In genomic region chr1:167357305-167357704, GRCh38 we compare ENCODE assay signal across 17 cellular contexts.
DNase-seq lines count a peak whose midpoint lies in the region; ATAC-seq, FAIRE-seq and TF ChIP-seq lines count a peak whose summit lies in the region.
"Had no signal": no experiment of that assay in that cellular context is flagged by ENCODE, and none has a peak within 500 bp of the region (broad histone marks: within the 10 kb centered on the region; RNA-seq: fewer than 3 reads in every experiment).

No MANE protein-coding gene starts in this region.

- no peak for TF ChIP-seq CTCF in SU-DHL-6 (IDR thresholded peaks at IDR 0.05; ENCODE audit: insufficient read depth, low read length, poor library complexity, severe bottlenecking)

- no peak overlapping the region for H3K4me3 Mint-ChIP-seq in stimulated activated naive B cell treated with anti-CD40 and anti-IgM and Interleukin-4, amounts not matched to agents 10 μg/mL and 1 μg/mL and 100 μg/mL, for 72 hours
- H3K4me3 Mint-ChIP-seq: HFFc6 had no signal

- TF ChIP-seq POLR2A in GM12891 (IDR thresholded peaks at IDR 0.05; ENCODE audit: low read depth, low read length) (no peak), H54 (IDR thresholded peaks at IDR 0.05; ENCODE audit: low read depth, low read length) (no peak)

- H3K9me3 Mint-ChIP-seq in stimulated activated naive B cell treated with anti-CD40 and anti-IgM and Interleukin-4, amounts not matched to agents 10 μg/mL and 1 μg/mL and 100 μg/mL, for 72 hours = peaks cover 4 to 8% of the 10 kb centered on the region in 2 donors
- H3K9me3 Mint-ChIP-seq: CD8-positive, alpha-beta memory T cell; HFFc6 had no signal

- no peak for ATAC-seq in stimulated activated naive B cell treated with anti-CD40 and anti-IgM and Interleukin-4, amounts not matched to agents 10 μg/mL and 1 μg/mL and 100 μg/mL, for 72 hours (replicated peaks)
- ATAC-seq: A549 had no signal

- H3K27ac ChIP-seq in SU-DHL-6 (ENCODE audit: low read depth, low read length) = peak overlapping the region; percentile 99
- H3K27ac ChIP-seq: A549, BLaER1 had no signal

- no peaks in the 10 kb centered on the region for H3K9me3 ChIP-seq in SU-DHL-6 (ENCODE audit: insufficient read depth, low read length)
- H3K9me3 ChIP-seq: A549, Caco-2 had no signal

- H3K4me3 ChIP-seq in SU-DHL-6 (ENCODE audit: insufficient read depth, low read length, poor library complexity, severe bottlenecking) = peak overlapping the region; percentile 13
- H3K4me3 ChIP-seq: A549, BLaER1 had no signal

- H4K20me1 ChIP-seq in SU-DHL-6 (ENCODE audit: low read depth, low read length) = no peaks in the 10 kb centered on the region

- peaks cover 74% of the 10 kb centered on the region for H3K79me2 ChIP-seq in SU-DHL-6 (ENCODE audit: insufficient read depth, low read length)

- H3K9ac ChIP-seq in SU-DHL-6 (ENCODE audit: low read length) = peak overlapping the region; percentile 54; the same call in 1 of the 2 replicates
- H3K9ac ChIP-seq: BLaER1 had no signal

- FAIRE-seq in GM12891 (lab: Jason Lieb, UNC) (peak; percentile 81), H54 (lab: Jason Lieb, UNC) (no peak)
- FAIRE-seq: A549 had no signal

- H3K4me1 Mint-ChIP-seq in stimulated activated naive B cell treated with anti-CD40 and anti-IgM and Interleukin-4, amounts not matched to agents 10 μg/mL and 1 μg/mL and 100 μg/mL, for 72 hours = peaks cover 26 to 36% of the 10 kb centered on the region in 2 donors

- H3K36me3 Mint-ChIP-seq in stimulated activated naive B cell treated with anti-CD40 and anti-IgM and Interleukin-4, amounts not matched to agents 10 μg/mL and 1 μg/mL and 100 μg/mL, for 72 hours = peaks cover 10 to 32% of the 10 kb centered on the region in 2 donors

- peaks cover 63% of the 10 kb centered on the region for H3F3A ChIP-seq in SU-DHL-6 (ENCODE audit: insufficient read depth)

- H3K4me2 ChIP-seq in SU-DHL-6 (ENCODE audit: low read depth, low read length, poor library complexity, severe bottlenecking) = peak overlapping the region; percentile 93
- H3K4me2 ChIP-seq: A549, BLaER1 had no signal

- DNase-seq in GM12891 (ENCODE audit: insufficient read length, low spot score) = no peak
- peak; percentile 55 for DNase-seq in NAMALWA (ENCODE audit: low spot score)
- DNase-seq in EL = no peak
- DNase-seq in activated CD4-positive, alpha-beta T cell treated with anti-CD3 and anti-CD28 coated beads, Interleukin-2, amount 50 U/mL, for 1 hour = no peak
- DNase-seq in stimulated activated naive B cell treated with anti-CD40 and anti-IgM and Interleukin-4, amounts not matched to agents 10 μg/mL and 1 μg/mL and 100 μg/mL, for 72 hours = no peak
- DNase-seq in H54 (ENCODE audit: insufficient read length, low spot score) = no peak
- DNase-seq: AML-193; Caco-2; CD8-positive, alpha-beta memory T cell; DMS53; GOT3; HCEC 1CT; HFFc6; KBM-7 had no signal

- H3K27me3 ChIP-seq in SU-DHL-6 (ENCODE audit: low read length) = no peaks in the 10 kb centered on the region
- H3K27me3 ChIP-seq: BLaER1 had no signal

- H3K27me3 Mint-ChIP-seq in stimulated activated naive B cell treated with anti-CD40 and anti-IgM and Interleukin-4, amounts not matched to agents 10 μg/mL and 1 μg/mL and 100 μg/mL, for 72 hours = no peaks in the 10 kb centered on the region

- H2AFZ ChIP-seq in SU-DHL-6 (ENCODE audit: low read depth, low read length, severe bottlenecking) = no peak overlapping the region

- H3K9me2 ChIP-seq in SU-DHL-6 (replicated peaks; ENCODE audit: insufficient read depth, low read length) = no peaks in the 10 kb centered on the region

- H3K27ac Mint-ChIP-seq in stimulated activated naive B cell treated with anti-CD40 and anti-IgM and Interleukin-4, amounts not matched to agents 10 μg/mL and 1 μg/mL and 100 μg/mL, for 72 hours = no peak overlapping the region
- H3K27ac Mint-ChIP-seq: CD8-positive, alpha-beta memory T cell; HFFc6 had no signal

- H3K36me3 ChIP-seq in SU-DHL-6 (ENCODE audit: low read length) = no peaks in the 10 kb centered on the region

TF ChIP-seq in GM12891, 5 proteins besides CTCF, POLR2A, EP300 and RAD21:
- TF ChIP-seq TAF1 (IDR thresholded peaks at IDR 0.05; ENCODE audit: low read depth, low read length) (no peak), SPI1 (IDR thresholded peaks at IDR 0.05; ENCODE audit: low read depth, low read length) (no peak), PAX5 (IDR thresholded peaks at IDR 0.05; ENCODE audit: insufficient read depth, low read length, severe bottlenecking) (peak; percentile 86), POU2F2 (IDR thresholded peaks at IDR 0.05; ENCODE audit: low read depth, low read length) (no peak), POLR2AphosphoS5 (IDR thresholded peaks at IDR 0.05; ENCODE audit: low read depth, low read length) (no peak)
